In genomic region chr6:28867078-28867414, GRCh38 we compare ENCODE assay signal across 8 cellular contexts. TPM values are rescaled to one million over a fixed set of nuclear protein-coding genes. Genes with fewer than 3 reads are reported as not detected.
DNase-seq lines count a peak whose midpoint lies in the region; ATAC-seq, FAIRE-seq and TF ChIP-seq lines count a peak whose summit lies in the region.

No MANE protein-coding gene starts in this region.

- H2BK15ac ChIP-seq in H9 (ENCODE audit: low read depth, low read length) (no peak overlapping the region), H1 (ENCODE audit: low read length) (peak overlapping the region; percentile 83)

- peaks cover 0 to 14% (median 10%) of the 10 kb centered on the region in 3 experiments; a peak in 6 of 7 replicates for H3K36me3 Mint-ChIP-seq in H9 (ENCODE audit: insufficient read depth in 1 of 3, low read depth in 3 of 3)
- H3K36me3 Mint-ChIP-seq in naive thymus-derived CD8-positive, alpha-beta T cell: peaks cover 5 to 8% (median 6%) of the 10 kb centered on the region in 3 donors

- no peak for TF ChIP-seq CTCF in H9 (conservative IDR thresholded peaks at IDR 0.05)
- TF ChIP-seq CTCF in H1 (IDR thresholded peaks at IDR 0.05; ENCODE audit: control extremely low read depth in 1 of 3, insufficient read depth in 1 of 3, low read depth in 1 of 3, low read length in 3 of 3): no peak

- H2BK12ac ChIP-seq in H9 (ENCODE audit: insufficient read length, low read depth, low read length) (no peak overlapping the region), H1 (ENCODE audit: low read depth, low read length) (peak overlapping the region; percentile 75; the same call in 1 of the 2 replicates)

- no peak overlapping the region for H2BK120ac ChIP-seq in H9 (ENCODE audit: low read depth, low read length, poor library complexity, severe bottlenecking)
- H2BK120ac ChIP-seq in H1 (replicated peaks; ENCODE audit: low read depth, low read length): no peak overlapping the region

- H3K4me2 ChIP-seq in H9 (ENCODE audit: insufficient read depth, insufficient read length, low read length): peak overlapping the region; percentile 65
- H3K4me2 ChIP-seq in H1 (ENCODE audit: insufficient read depth in 1 of 2, low read depth in 2 of 2, low read length in 2 of 2): peak overlapping the region; percentile 52 to 79

- H4K5ac ChIP-seq in H9 (ENCODE audit: insufficient read length, low read depth, low read length) (no peak overlapping the region), H1 (ENCODE audit: insufficient read length, low read depth, low read length) (peak overlapping the region; percentile 6)

- FAIRE-seq in H1 (lab: Jason Lieb, UNC): no peak

- H3K4ac ChIP-seq in H9 (ENCODE audit: low read depth, low read length): no peak overlapping the region
- H3K4ac ChIP-seq in H1 (replicated peaks; ENCODE audit: insufficient read length, low read depth, low read length): no peak overlapping the region

- H3K4me3 Mint-ChIP-seq in H9: peak overlapping the region; percentile 69 to 80
- peak overlapping the region; percentile 85 to 97 (median 91) for H3K4me3 Mint-ChIP-seq in naive thymus-derived CD8-positive, alpha-beta T cell

- H3K79me1 ChIP-seq in H9 (ENCODE audit: insufficient read depth, low read depth, low read length, poor library complexity, severe bottlenecking) (no peaks in the 10 kb centered on the region), H1 (ENCODE audit: low read depth, low read length) (no peaks in the 10 kb centered on the region)

- H4K20me1 ChIP-seq in H9 (ENCODE audit: control insufficient read depth, insufficient read depth, insufficient read length) (no peaks in the 10 kb centered on the region), H1 (replicated peaks in 1 of 2; ENCODE audit: control insufficient read depth in 1 of 2, insufficient read depth in 2 of 2, low read length in 2 of 2) (no peaks in the 10 kb centered on the region)

- TF ChIP-seq RAD21 in H1 (IDR thresholded peaks at IDR 0.05 in 1 of 2, conservative IDR thresholded peaks at IDR 0.05 in 1 of 2; ENCODE audit: low read depth in 2 of 2, low read length in 2 of 2): no peak

- H3K14ac ChIP-seq in H9 (ENCODE audit: insufficient read depth, low read length): no peak overlapping the region
- no peak overlapping the region for H3K14ac ChIP-seq in H1 (ENCODE audit: insufficient read length)

- H4K91ac ChIP-seq in H9 (ENCODE audit: insufficient read length, low read depth, low read length) (no peak overlapping the region), H1 (replicated peaks; ENCODE audit: insufficient read length, low read length) (peak overlapping the region; percentile 49)

- H3K4me3 ChIP-seq in H1 (ENCODE audit: extremely low read depth in 1 of 4, insufficient read depth in 2 of 4, low read depth in 3 of 4, low read length in 4 of 4): peak overlapping the region; percentile 41 to 62 (median 56); a peak in 7 of 8 replicates

- H2BK20ac ChIP-seq in H9 (ENCODE audit: low read depth, low read length, poor library complexity, severe bottlenecking): no peak overlapping the region
- H2BK20ac ChIP-seq in H1 (ENCODE audit: low read length): 0 out of 2 replicates have a peak overlapping the region, but pooled peaks have one; percentile 15

- POLR2A ChIA-PET in H1 (lab: Charles Lee; ENCODE audit: partially characterized antibody): interaction anchor here (0.7 to 6.6 kb wide), 10 partner anchors 9 to 1001 kb away, joined by 3 to 55 read pairs (median 18); a partner anchor contains a TSS
- POLR2A ChIA-PET in naive thymus-derived CD8-positive, alpha-beta T cell (lab: Charles Lee): interaction anchor here (1.3 to 11.9 kb wide), 11 partner anchors 15 to 1720 kb away, joined by 5 to 255 read pairs (median 13); partner anchors contain the start of gene TRIM27

- no peak overlapping the region for H3T11ph ChIP-seq in H9 (ENCODE audit: low read length)

- peaks cover 16 to 20% of the 10 kb centered on the region in 2 experiments for H3K4me1 Mint-ChIP-seq in H9
- H3K4me1 Mint-ChIP-seq in naive thymus-derived CD8-positive, alpha-beta T cell: peaks cover 20 to 44% (median 35%) of the 10 kb centered on the region in 4 donors

- H4K8ac ChIP-seq in H9 (replicated peaks; ENCODE audit: insufficient read length, low read depth, low read length) (no peak overlapping the region), H1 (ENCODE audit: extremely low read depth, insufficient read depth, low read length) (no peak overlapping the region)

- no peaks in the 10 kb centered on the region for H3K36me3 ChIP-seq in H1 (ENCODE audit: control insufficient read depth in 2 of 4, insufficient read depth in 4 of 4, low read length in 3 of 4)

- CTCF ChIA-PET in H1 (lab: Charles Lee; ENCODE audit: partially characterized antibody): interaction anchor here (1.7 to 9.1 kb wide), 3 partner anchors 17 to 26 kb away, joined by 7 to 107 read pairs (median 10); no protein-coding TSS in a partner anchor

- H3K27me3 ChIP-seq in H9 (ENCODE audit: insufficient read depth, low read length): no peaks in the 10 kb centered on the region
- 0 out of 7 replicates have a peak, but pooled peaks cover 0 to 4% (median 0%) of the 10 kb centered on the region in 4 experiments for H3K27me3 ChIP-seq in H1 (replicated peaks in 1 of 4; ENCODE audit: control insufficient read depth in 3 of 4, extremely low read depth in 1 of 4, insufficient read depth in 3 of 4, low read length in 3 of 4)

- DNase-seq in DMS 273 treated with DMSO at 0.1 percent for 48 hours (lab: John Stamatoyannopoulos, UW): peak; percentile 47
- DNase-seq in H9: no peak
- DNase-seq in RPMI7951 (ENCODE audit: low read depth): peak; percentile 56
- no peak for DNase-seq in H1 (ENCODE audit: low read depth in 1 of 2, low spot score in 2 of 2)
- peak in 1 of 10 donors; percentile 26 for DNase-seq in naive thymus-derived CD8-positive, alpha-beta T cell
- no peak for DNase-seq in iPS-NIHi7 (ENCODE audit: extremely low spot score)
- no peak for DNase-seq in AG08395 (ENCODE audit: low spot score)

- no peak for TF ChIP-seq POLR2A in H1 (IDR thresholded peaks at IDR 0.05; ENCODE audit: control extremely low read depth in 1 of 2, low read depth in 2 of 2, low read length in 2 of 2)

- no peak overlapping the region for H3K56ac ChIP-seq in H9 (ENCODE audit: insufficient read length, low read depth, low read length)
- H3K56ac ChIP-seq in H1 (replicated peaks; ENCODE audit: insufficient read length, low read depth, low read length): no peak overlapping the region

- peaks cover 13% of the 10 kb centered on the region for H3K27me3 Mint-ChIP-seq in H9 (ENCODE audit: low read depth)
- H3K27me3 Mint-ChIP-seq in naive thymus-derived CD8-positive, alpha-beta T cell: peaks cover 0 to 8% (median 0%) of the 10 kb centered on the region in 5 donors

- H3K9me3 ChIP-seq in H9 (ENCODE audit: control insufficient read depth, low read depth, low read length) (no peaks in the 10 kb centered on the region), H1 (ENCODE audit: insufficient read depth in 2 of 2, low read depth in 1 of 2, low read length in 1 of 2) (peaks cover 0 to 4% of the 10 kb centered on the region in 2 experiments; a peak in 2 of 4 replicates)

- no peaks in the 10 kb centered on the region for H3K79me2 ChIP-seq in H9 (ENCODE audit: insufficient read depth, low read length)
- no peaks in the 10 kb centered on the region for H3K79me2 ChIP-seq in H1 (ENCODE audit: control insufficient read depth in 1 of 2, insufficient read depth in 2 of 2, low read length in 2 of 2)

- TF ChIP-seq EP300 in H1 (IDR thresholded peaks at IDR 0.05; ENCODE audit: borderline replicate concordance in 1 of 2, low read depth in 2 of 2, low read length in 2 of 2): no peak

- H3K9ac ChIP-seq in H9 (ENCODE audit: extremely low read depth, insufficient read length, low read length): no peak overlapping the region
- H3K9ac ChIP-seq in H1 (replicated peaks in 1 of 4; ENCODE audit: extremely low read depth in 1 of 4, low read depth in 3 of 4, low read length in 3 of 4): peak overlapping the region in 1 of 4 experiments; percentile 47; a peak in 2 of 7 replicates

- no peak overlapping the region for H3K27ac ChIP-seq in H9 (ENCODE audit: insufficient read length, low read depth, low read length)
- H3K27ac ChIP-seq in H1 (ENCODE audit: low read depth, low read length): 0 out of 2 replicates have a peak overlapping the region, but pooled peaks have one; percentile 40

- peak overlapping the region; percentile 16 to 71 (median 41); a peak in 3 of 7 replicates for H3K27ac Mint-ChIP-seq in H9
- H3K27ac Mint-ChIP-seq in naive thymus-derived CD8-positive, alpha-beta T cell: peak overlapping the region; percentile 70 to 98 (median 94)

- H3K23ac ChIP-seq in H9 (ENCODE audit: insufficient read length, low read depth, low read length): no peak overlapping the region
- H3K23ac ChIP-seq in H1 (ENCODE audit: insufficient read length): no peak overlapping the region

- H2BK5ac ChIP-seq in H9 (ENCODE audit: insufficient read length, low read length) (no peak overlapping the region), H1 (ENCODE audit: low read depth, low read length) (peak overlapping the region; percentile 72; the same call in 1 of the 2 replicates)

- no CpG with 5 or more reads among the region's 5 CpGs for WGBS in H9 (ENCODE audit: extremely low coverage, insufficient read length, low lambda C conversion rate)
- 76% methylated on average over 5 of the region's 5 CpGs; no CpG with 5 or more reads in 1 of the 2 experiments for WGBS in H1 (ENCODE audit: extremely low coverage in 1 of 2, insufficient coverage in 1 of 2, insufficient read length in 1 of 2, insufficient replicate concordance in 2 of 2, low coverage in 1 of 2, low lambda C conversion rate in 2 of 2, missing lambda C conversion rate in 1 of 2), 2 experiments

- peaks cover 14 to 20% of the 10 kb centered on the region in 2 experiments for H3K9me3 Mint-ChIP-seq in H9
- peaks cover 0 to 19% (median 8%) of the 10 kb centered on the region in 9 donors for H3K9me3 Mint-ChIP-seq in naive thymus-derived CD8-positive, alpha-beta T cell

- peaks cover 8% of the 10 kb centered on the region for H3K23me2 ChIP-seq in H9 (ENCODE audit: insufficient read length, low read depth, low read length, poor library complexity, severe bottlenecking)
- H3K23me2 ChIP-seq in H1 (ENCODE audit: low read depth, low read length): peaks cover 6% of the 10 kb centered on the region; the same call in 1 of the 2 replicates

- H3K4me1 ChIP-seq in H9 (ENCODE audit: insufficient read depth, low read length) (peaks cover 3% of the 10 kb centered on the region; the same call in 1 of the 2 replicates), H1 (replicated peaks in 1 of 4; ENCODE audit: control insufficient read depth in 3 of 4, insufficient read depth in 4 of 4, low read length in 3 of 4) (peaks cover 0 to 4% (median 0%) of the 10 kb centered on the region in 4 experiments; a peak in 2 of 7 replicates)

- H3K18ac ChIP-seq in H9 (ENCODE audit: insufficient read length, low read depth, low read length) (no peak overlapping the region), H1 (ENCODE audit: extremely low read depth, low read length) (peak overlapping the region; percentile 51)

- peak; percentile 7 to 19 for ATAC-seq in naive thymus-derived CD8-positive, alpha-beta T cell
- no peak for ATAC-seq in HG03139 (IDR thresholded peaks at IDR 0.05; ENCODE audit: unreplicated experiment)

- H2AK5ac ChIP-seq in H9 (ENCODE audit: insufficient read length, low read length) (no peak overlapping the region), H1 (ENCODE audit: low read depth, low read length) (peak overlapping the region; percentile 84; the same call in 1 of the 2 replicates)

- H2AFZ ChIP-seq in H9 (ENCODE audit: low read length) (no peak overlapping the region), H1 (ENCODE audit: low read length) (no peak overlapping the region)

RNA-seq across cellular contexts. Expression of gene TRIM27, which starts 56.7 kb away (rescaled TPM):
- total RNA-seq in H9 (2021): 93.1 and 98.2 TPM in 2 replicates
- total RNA-seq in RPMI7951 (2014; rRNA removed; shearing (Covaris generic)): 47.3 and 62.2 TPM in 2 replicates
- 76.4 and 78.9 TPM in 2 replicates for total RNA-seq in H1 (2021; fragmentation: NEBNext Ultra II Directional; extraction: Animal tissue kit (Norgen Biotek cat#: 25700))
- 61.2 and 85.9 TPM in 2 replicates for polyA plus RNA-seq in H1 (2011; rRNA removed)
- 67.9 TPM for polyA plus RNA-seq in H1 (2011; cell fraction: cytosol; rRNA removed)
- 84.9 TPM for polyA plus RNA-seq in H1 (2011; cell fraction: nucleus; rRNA removed)
- polyA plus RNA-seq in H1 (2012, experiment 1 of 2): 59.9 to 67.2 TPM (median 65.2 TPM) in 4 replicates
- 79.0 TPM for polyA plus RNA-seq in H1 (2012, experiment 2 of 2)
- 44.6 TPM for polyA plus RNA-seq in H1 (2013, experiment 1 of 2)
- polyA plus RNA-seq in H1 (2013, experiment 2 of 2): 42.9 TPM
- 105 and 114 TPM in 2 replicates for polyA minus RNA-seq in H1 (2011; rRNA and poly(A)+ RNA removed)
- polyA minus RNA-seq in H1 (2011; cell fraction: cytosol; rRNA and poly(A)+ RNA removed): 70.7 TPM
- polyA minus RNA-seq in H1 (2011; cell fraction: nucleus; rRNA and poly(A)+ RNA removed): 92.8 TPM
- 10 to 100 TPM; 79.8 to 80.4 TPM for total RNA-seq in naive thymus-derived CD8-positive, alpha-beta T cell
- polyA plus RNA-seq in naive thymus-derived CD8-positive, alpha-beta T cell: 10 to 100 TPM; 37.5 to 71.3 (median 44.2) TPM

Comparison
In these comparisons a context has a peak if more than half of its experiments do, and no peak if none do; other contexts are left out.
1. DNase-seq: peak in DMS 273 treated with DMSO at 0.1 percent for 48 hours (single experiment) and RPMI7951 (single experiment); none in H9 (single experiment), H1 (0 of 2), iPS-NIHi7 (single experiment) and AG08395 (single experiment).